Comparison of ENCODE assay signal across 1 cellular context in genomic region chr6:169751242-169752073, GRCh38.
A peak's percentile ranks its signal among the peaks of the same experiment; 100 is the strongest.
TF ChIP-seq lines count a peak whose summit lies in the region.

TSS of gene DYNLT2 (minus strand) at chr6:169751572. CDS start at chr6:169751458, 114 bp downstream.
TSS of gene ERMARD (plus strand) at chr6:169751622. CDS start at chr6:169751658, 36 bp downstream.

TF ChIP-seq in K562, 482 proteins besides CTCF, POLR2A, EP300 and RAD21 (continued from another document):
- TF ChIP-seq CTCFL (IDR thresholded peaks at IDR 0.05; ENCODE audit: borderline replicate concordance, insufficient read depth, low read depth, low read length, poor library complexity, severe bottlenecking): peak; percentile 2
- no peak for TF ChIP-seq NFE2 (IDR thresholded peaks at IDR 0.05; ENCODE audit: low read depth)
- no peak for TF ChIP-seq TCF15 (CRISPR knock-in tag; IDR thresholded peaks at IDR 0.05)
- peak; percentile 24; the same call in 1 of the 2 replicates for TF ChIP-seq RUNX1 (IDR thresholded peaks at IDR 0.05; ENCODE audit: low read depth)
- peak; percentile 76 for TF ChIP-seq CHCHD3 (CRISPR knock-in tag; IDR thresholded peaks at IDR 0.05)
- peak; percentile 86 for TF ChIP-seq ZNF592 (IDR thresholded peaks at IDR 0.05)
- peak; percentile 93 for TF ChIP-seq MAX (CRISPR knock-in tag; IDR thresholded peaks at IDR 0.05)
- no peak for TF ChIP-seq EHMT2 (IDR thresholded peaks at IDR 0.05)
- no peak for TF ChIP-seq ZNF175 (CRISPR knock-in tag; IDR thresholded peaks at IDR 0.05; ENCODE audit: low read depth)
- no peak for TF ChIP-seq SMAD2 (IDR thresholded peaks at IDR 0.05; ENCODE audit: low read depth, low read length)
- TF ChIP-seq MCM5 (IDR thresholded peaks at IDR 0.05; ENCODE audit: low read depth): no peak
- peak in 1 of 2 experiments; percentile 64; a peak in 1 of 4 replicates for TF ChIP-seq TEAD1 (CRISPR knock-in tag; IDR thresholded peaks at IDR 0.05)
- TF ChIP-seq CBX1 (IDR thresholded peaks at IDR 0.05; ENCODE audit: low read depth): peak; percentile 88
- no peak for TF ChIP-seq NFATC3 (IDR thresholded peaks at IDR 0.05)
- TF ChIP-seq GATA2 (CRISPR knock-in tag; IDR thresholded peaks at IDR 0.05): no peak
- TF ChIP-seq SAFB2 (IDR thresholded peaks at IDR 0.05; ENCODE audit: borderline replicate concordance, low read depth, low read length, severe bottlenecking): no peak
- TF ChIP-seq ZFPM2 (CRISPR knock-in tag; IDR thresholded peaks at IDR 0.05): no peak
- TF ChIP-seq GATAD2A (IDR thresholded peaks at IDR 0.05): no peak
- no peak for TF ChIP-seq ADNP (tag; IDR thresholded peaks at IDR 0.05)
- TF ChIP-seq ZNF589 (CRISPR knock-in tag; IDR thresholded peaks at IDR 0.05; ENCODE audit: low read depth): no peak
- TF ChIP-seq KDM2B (CRISPR knock-in tag; IDR thresholded peaks at IDR 0.05): no peak; the same call in 1 of the 2 replicates
- peak; percentile 90 for TF ChIP-seq CHD2 (IDR thresholded peaks at IDR 0.05; ENCODE audit: low read depth, low read length)
- TF ChIP-seq FOXM1 (IDR thresholded peaks at IDR 0.05; ENCODE audit: low read depth): no peak
- peak; percentile 95; the same call in 1 of the 2 replicates for TF ChIP-seq FOXM1 (CRISPR knock-in tag; IDR thresholded peaks at IDR 0.05; ENCODE audit: low read depth)
- TF ChIP-seq PHF8 (IDR thresholded peaks at IDR 0.05; ENCODE audit: borderline replicate concordance, low read length): peak; percentile 99
- TF ChIP-seq MTA2 (IDR thresholded peaks at IDR 0.05; ENCODE audit: low read depth): no peak
- peak; percentile 41; the same call in 1 of the 2 replicates for TF ChIP-seq MEF2A (IDR thresholded peaks at IDR 0.05; ENCODE audit: control insufficient read depth, low read depth, low read length)
- no peak for TF ChIP-seq HNRNPK (IDR thresholded peaks at IDR 0.05; ENCODE audit: low read depth, low read length, poor library complexity, severe bottlenecking)
- peak; percentile 22 to 49; a peak in 1 of 4 replicates for TF ChIP-seq SIX5 (IDR thresholded peaks at IDR 0.05; ENCODE audit: borderline replicate concordance in 1 of 2, insufficient read depth in 1 of 2, low read depth in 1 of 2, low read length in 2 of 2)
- TF ChIP-seq ZBTB1 (CRISPR knock-in tag; IDR thresholded peaks at IDR 0.05; ENCODE audit: borderline replicate concordance, low read depth): peak; percentile 85; the same call in 1 of the 2 replicates
- TF ChIP-seq MED1 (CRISPR knock-in tag; IDR thresholded peaks at IDR 0.05; ENCODE audit: borderline replicate concordance): 0 out of 2 replicates have a peak, but pooled peaks have one; percentile 19
- peak; percentile 73; the same call in 1 of the 2 replicates for TF ChIP-seq ZNF282 (CRISPR knock-in tag; IDR thresholded peaks at IDR 0.05)
- TF ChIP-seq PTBP1 (IDR thresholded peaks at IDR 0.05; ENCODE audit: low read depth, low read length): no peak
- no peak for TF ChIP-seq THRAP3 (IDR thresholded peaks at IDR 0.05; ENCODE audit: borderline replicate concordance)
- peak; percentile 94; the same call in 1 of the 2 replicates for TF ChIP-seq BRD4 (IDR thresholded peaks at IDR 0.05)
- peak; percentile 93 for TF ChIP-seq MTA3 (IDR thresholded peaks at IDR 0.05; ENCODE audit: borderline replicate concordance)
- no peak for TF ChIP-seq CEBPB (tag; IDR thresholded peaks at IDR 0.05)
- no peak for TF ChIP-seq ZNF445 (CRISPR knock-in tag; IDR thresholded peaks at IDR 0.05; ENCODE audit: low read depth)
- peak; percentile 92 for TF ChIP-seq HCFC1 (IDR thresholded peaks at IDR 0.05; ENCODE audit: low read depth, low read length)
- TF ChIP-seq ARID1B (IDR thresholded peaks at IDR 0.05): peak; percentile 44
- peak; percentile 97 to 98 for TF ChIP-seq E2F6 (IDR thresholded peaks at IDR 0.05; ENCODE audit: borderline replicate concordance in 1 of 2, extremely low read depth in 1 of 2, insufficient read depth in 1 of 2, insufficient read length in 1 of 2, low read depth in 1 of 2, low read length in 1 of 2, poor library complexity in 1 of 2, severe bottlenecking in 1 of 2)
- peak; percentile 73 for TF ChIP-seq NEUROD1 (IDR thresholded peaks at IDR 0.05; ENCODE audit: borderline replicate concordance, low read depth, low read length, partially characterized antibody)
- TF ChIP-seq NFIC (IDR thresholded peaks at IDR 0.05): peak; percentile 68
- no peak for TF ChIP-seq ARID2 (IDR thresholded peaks at IDR 0.05)
TF ChIP-seq in K562: peak in this region for 215.
